8 cellular contexts compared by ENCODE assay signal in the genomic region with DNA sequence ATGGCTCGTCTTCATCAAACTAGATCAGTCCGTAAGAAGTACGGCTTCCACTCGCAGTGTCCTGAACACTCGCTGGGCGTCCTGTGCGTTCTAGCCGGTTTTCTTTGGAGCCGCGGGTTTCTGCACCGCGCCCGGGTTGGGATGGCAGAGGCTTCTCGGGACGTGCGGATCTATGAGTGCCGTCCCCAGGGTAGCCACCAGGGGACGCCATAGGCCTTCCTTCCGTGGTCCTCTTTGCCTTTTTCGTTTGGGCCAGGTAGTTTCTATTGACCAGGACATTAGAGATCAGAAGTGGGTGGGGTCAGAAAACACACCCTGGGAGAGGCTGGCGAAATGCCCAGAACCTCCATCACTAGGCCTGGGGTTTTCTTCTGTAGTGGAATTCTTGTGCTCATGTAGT.
DNase-seq lines count a peak whose midpoint lies in the region; ATAC-seq, FAIRE-seq and TF ChIP-seq lines count a peak whose summit lies in the region.

No MANE protein-coding gene starts in this region.

- H3K27ac Mint-ChIP-seq in activated T-helper 17 cell treated with anti-CD3 and anti-CD28 coated beads, Interleukin-2, amount 50 U/mL, for 72 hours, result no peak overlapping the region

- H3K9me3 ChIP-seq in HUES64 (ENCODE audit: insufficient read depth, low read depth, low read length) (no peaks in the 10 kb centered on the region), right lobe of liver (no peaks in the 10 kb centered on the region), gastroesophageal sphincter (no peaks in the 10 kb centered on the region)

- H3K27ac ChIP-seq in HUES64 (ENCODE audit: low read depth, low read length), result no peak overlapping the region
- no peak overlapping the region for H3K27ac ChIP-seq in right lobe of liver
- H3K27ac ChIP-seq in gastroesophageal sphincter, result no peak overlapping the region

- TF ChIP-seq POLR2A in right lobe of liver (IDR thresholded peaks at IDR 0.05), result no peak
- no peak for TF ChIP-seq POLR2A in gastroesophageal sphincter (IDR thresholded peaks at IDR 0.05)

- peak overlapping the region; percentile 45 for H3K4me3 Mint-ChIP-seq in activated T-helper 17 cell treated with anti-CD3 and anti-CD28 coated beads, Interleukin-2, amount 50 U/mL, for 72 hours

- no peak for TF ChIP-seq EP300 in gastroesophageal sphincter (IDR thresholded peaks at IDR 0.05)

- H3K4me3 ChIP-seq in HUES64 (ENCODE audit: low read length) (peak overlapping the region; percentile 46), right lobe of liver (no peak overlapping the region), gastroesophageal sphincter (no peak overlapping the region)

- FAIRE-seq in D721Med (lab: Jason Lieb, UNC), result no peak

- intact Hi-C loops in right lobe of liver (cut with DNase I), result no loop called here

- H3K27me3 ChIP-seq in HUES64 (ENCODE audit: insufficient read depth, low read length) (peaks cover 78% of the 10 kb centered on the region), right lobe of liver (no peaks in the 10 kb centered on the region), gastroesophageal sphincter (peaks cover 45% of the 10 kb centered on the region)

- H3K9me3 Mint-ChIP-seq in activated T-helper 17 cell treated with anti-CD3 and anti-CD28 coated beads, Interleukin-2, amount 50 U/mL, for 72 hours, result no peaks in the 10 kb centered on the region

- H3K36me3 Mint-ChIP-seq in activated T-helper 17 cell treated with anti-CD3 and anti-CD28 coated beads, Interleukin-2, amount 50 U/mL, for 72 hours (ENCODE audit: low read depth), result no peaks in the 10 kb centered on the region

- H3K27me3 Mint-ChIP-seq in activated T-helper 17 cell treated with anti-CD3 and anti-CD28 coated beads, Interleukin-2, amount 50 U/mL, for 72 hours, result peaks cover 64% of the 10 kb centered on the region

- ATAC-seq in activated T-helper 17 cell treated with anti-CD3 and anti-CD28 coated beads, Interleukin-2, amount 50 U/mL, for 72 hours (replicated peaks), result peak; percentile 34
- ATAC-seq in right lobe of liver, result peak; percentile 95 to 98 (median 96)
- no peak for ATAC-seq in gastroesophageal sphincter
- ATAC-seq in HG03520 (IDR thresholded peaks at IDR 0.05; ENCODE audit: unreplicated experiment), result no peak

- no peaks in the 10 kb centered on the region for H3K4me1 ChIP-seq in HUES64 (ENCODE audit: insufficient read depth, low read length)
- no peaks in the 10 kb centered on the region for H3K4me1 ChIP-seq in right lobe of liver
- no peaks in the 10 kb centered on the region for H3K4me1 ChIP-seq in gastroesophageal sphincter

- H3K4me1 Mint-ChIP-seq in activated T-helper 17 cell treated with anti-CD3 and anti-CD28 coated beads, Interleukin-2, amount 50 U/mL, for 72 hours, result peaks cover 11% of the 10 kb centered on the region

- no peak for DNase-seq in D721Med (ENCODE audit: insufficient read length, low spot score)
- DNase-seq in right lobe of liver, result peak; percentile 43 to 69 (median 60)
- DNase-seq in NCI-H1092 (lab: John Stamatoyannopoulos, UW), result no peak
- no peak for DNase-seq in mesenteric fat pad (ENCODE audit: low spot score)

- no peak overlapping the region for H3K9ac ChIP-seq in HUES64 (ENCODE audit: low read depth, low read length)

- 11% methylated on average over 21 of the region's 21 CpGs for WGBS in HUES64
- WGBS in right lobe of liver (ENCODE audit: insufficient coverage, low coverage, low lambda C conversion rate, missing lambda C conversion rate), result 2% methylated on average over 21 of the region's 21 CpGs
- WGBS in gastroesophageal sphincter (ENCODE audit: low coverage in 1 of 2), 2 donors, result 0 to 2% methylated on average over 8 to 11 of the region's 21 CpGs

- TF ChIP-seq CTCF in D721Med (IDR thresholded peaks at IDR 0.05; ENCODE audit: insufficient read depth, missing control alignments) (peak; percentile 58), right lobe of liver (IDR thresholded peaks at IDR 0.05) (peak; percentile 40 to 93 (median 65)), gastroesophageal sphincter (IDR thresholded peaks at IDR 0.05) (peak in 1 of 4 experiments; percentile 15)

- H3K36me3 ChIP-seq in HUES64 (ENCODE audit: insufficient read depth, low read length), result no peaks in the 10 kb centered on the region
- H3K36me3 ChIP-seq in right lobe of liver, result no peaks in the 10 kb centered on the region
- H3K36me3 ChIP-seq in gastroesophageal sphincter, result no peaks in the 10 kb centered on the region

Comparison
In these comparisons a context has a peak if more than half of its experiments do, and no peak if none do; other contexts are left out.
1. DNase-seq: peak in right lobe of liver (3 of 3); none in D721Med (single experiment), NCI-H1092 (single experiment) and mesenteric fat pad (single experiment).
2. ATAC-seq: peak in activated T-helper 17 cell treated with anti-CD3 and anti-CD28 coated beads, Interleukin-2, amount 50 U/mL, for 72 hours (single experiment) and right lobe of liver (4 of 4); none in gastroesophageal sphincter (single experiment) and HG03520 (single experiment).